Comparison of ENCODE assay signal across 21 cellular contexts in the genomic region with DNA sequence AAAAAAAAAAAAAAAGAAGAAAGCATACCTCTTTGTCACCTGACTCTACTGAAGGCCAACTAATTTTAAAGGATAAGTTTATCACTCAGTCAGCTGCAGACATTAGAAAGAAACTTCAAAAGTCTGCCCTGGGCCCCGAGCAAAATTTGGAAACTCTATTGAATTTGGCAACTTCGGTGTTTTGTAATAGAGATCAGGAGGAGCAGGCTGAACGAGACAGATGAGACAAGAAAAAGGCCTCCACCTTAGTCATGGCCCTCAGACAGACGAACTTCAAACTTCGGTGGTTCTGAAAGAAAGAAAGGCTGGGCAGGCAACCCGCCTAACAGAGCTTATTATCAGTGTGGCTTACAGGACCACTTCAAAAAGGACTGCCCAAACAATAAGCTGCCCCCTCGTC. TPM values are rescaled to one million over a fixed set of nuclear protein-coding genes. Genes with fewer than 3 reads are reported as not detected.
"Had no signal": no experiment of that assay in that cellular context is flagged by ENCODE, and none has a peak within 500 bp of the region (broad histone marks: within the 10 kb centered on the region; RNA-seq: fewer than 3 reads in every experiment).

No MANE protein-coding gene starts in this region.

- H3K9me3 ChIP-seq: esophagus muscularis mucosa, gastrocnemius medialis, heart right ventricle, mucosa of descending colon, sigmoid colon, testis, tibial nerve had no signal

- H3K36me3 Mint-ChIP-seq: naive thymus-derived CD8-positive, alpha-beta T cell; stimulated activated naive B cell treated with anti-CD40 and anti-IgM and Interleukin-4, amounts not matched to agents 10 μg/mL and 1 μg/mL and 100 μg/mL, for 72 hours had no signal

- H3K27ac ChIP-seq: epithelial cell of prostate, esophagus muscularis mucosa, gastrocnemius medialis, heart right ventricle, sigmoid colon, testis, tibial nerve had no signal

- H3K27me3 ChIP-seq: esophagus muscularis mucosa, gastrocnemius medialis, heart right ventricle, sigmoid colon, testis, tibial nerve had no signal

- H3K4me3 ChIP-seq: esophagus muscularis mucosa, gastrocnemius medialis, heart right ventricle, mucosa of descending colon, sigmoid colon, skin epidermis, testis, tibial nerve had no signal

- ATAC-seq: gastrocnemius medialis; heart right ventricle; left lobe of liver; mucosa of descending colon; naive thymus-derived CD8-positive, alpha-beta T cell; stimulated activated naive B cell treated with anti-CD40 and anti-IgM and Interleukin-4, amounts not matched to agents 10 μg/mL and 1 μg/mL and 100 μg/mL, for 72 hours; stimulated activated naive CD8-positive, alpha-beta T cell treated with anti-CD3 and anti-CD28 coated beads, Interleukin-15, amount 100 ng/mL, for 72 hours had no signal

- H3K4me1 ChIP-seq: esophagus muscularis mucosa, gastrocnemius medialis, sigmoid colon, testis, tibial nerve had no signal

- H3K4me3 Mint-ChIP-seq: naive thymus-derived CD8-positive, alpha-beta T cell; stimulated activated naive B cell treated with anti-CD40 and anti-IgM and Interleukin-4, amounts not matched to agents 10 μg/mL and 1 μg/mL and 100 μg/mL, for 72 hours; stimulated activated naive CD8-positive, alpha-beta T cell treated with anti-CD3 and anti-CD28 coated beads, Interleukin-15, amount 100 ng/mL, for 72 hours had no signal

- H3K9me3 Mint-ChIP-seq: naive thymus-derived CD8-positive, alpha-beta T cell; stimulated activated naive B cell treated with anti-CD40 and anti-IgM and Interleukin-4, amounts not matched to agents 10 μg/mL and 1 μg/mL and 100 μg/mL, for 72 hours; stimulated activated naive CD8-positive, alpha-beta T cell treated with anti-CD3 and anti-CD28 coated beads, Interleukin-15, amount 100 ng/mL, for 72 hours had no signal

- H3K36me3 ChIP-seq: esophagus muscularis mucosa, gastrocnemius medialis, heart right ventricle, sigmoid colon, tibial nerve had no signal

- H3K4me1 Mint-ChIP-seq: stimulated activated naive CD8-positive, alpha-beta T cell treated with anti-CD3 and anti-CD28 coated beads, Interleukin-15, amount 100 ng/mL, for 72 hours had no signal

- H3K27me3 Mint-ChIP-seq: stimulated activated naive B cell treated with anti-CD40 and anti-IgM and Interleukin-4, amounts not matched to agents 10 μg/mL and 1 μg/mL and 100 μg/mL, for 72 hours had no signal

- H3K27ac Mint-ChIP-seq: naive thymus-derived CD8-positive, alpha-beta T cell; stimulated activated naive B cell treated with anti-CD40 and anti-IgM and Interleukin-4, amounts not matched to agents 10 μg/mL and 1 μg/mL and 100 μg/mL, for 72 hours; stimulated activated naive CD8-positive, alpha-beta T cell treated with anti-CD3 and anti-CD28 coated beads, Interleukin-15, amount 100 ng/mL, for 72 hours had no signal

- DNase-seq: effector memory CD4-positive, alpha-beta T cell; gastrocnemius medialis; heart right ventricle; hypothalamus; kidney glomerular epithelial cell; mammary epithelial cell; mucosa of descending colon; naive thymus-derived CD8-positive, alpha-beta T cell; posterior cingulate gyrus; sigmoid colon; stimulated activated CD4-positive, alpha-beta T cell treated with anti-CD3 and anti-CD28 coated beads, Interleukin-2, amount 100 ng/mL, for 24 hours; stimulated activated CD4-positive, alpha-beta T cell treated with anti-CD3 and anti-CD28 coated beads, Interleukin-4, amount 100 ng/mL, for 4 hours; stimulated activated naive B cell treated with anti-CD40 and anti-IgM and Interleukin-4, amounts not matched to agents 10 μg/mL and 1 μg/mL and 100 μg/mL, for 72 hours; stimulated activated naive CD8-positive, alpha-beta T cell treated with anti-CD3 and anti-CD28 coated beads, Interleukin-15, amount 100 ng/mL, for 72 hours; testis had no signal

RNA-seq across cellular contexts. Expression of a gene that starts 18.5 kb away (rescaled TPM):
- polyA plus RNA-seq: mammary epithelial cell; naive thymus-derived CD8-positive, alpha-beta T cell had no signal

RNA-seq across cellular contexts. Expression of a gene that starts 21.6 kb away (rescaled TPM):
- polyA plus RNA-seq: naive thymus-derived CD8-positive, alpha-beta T cell; neural cell had no signal
